ENCODE assay signal across 7 cellular contexts in the genomic region with DNA sequence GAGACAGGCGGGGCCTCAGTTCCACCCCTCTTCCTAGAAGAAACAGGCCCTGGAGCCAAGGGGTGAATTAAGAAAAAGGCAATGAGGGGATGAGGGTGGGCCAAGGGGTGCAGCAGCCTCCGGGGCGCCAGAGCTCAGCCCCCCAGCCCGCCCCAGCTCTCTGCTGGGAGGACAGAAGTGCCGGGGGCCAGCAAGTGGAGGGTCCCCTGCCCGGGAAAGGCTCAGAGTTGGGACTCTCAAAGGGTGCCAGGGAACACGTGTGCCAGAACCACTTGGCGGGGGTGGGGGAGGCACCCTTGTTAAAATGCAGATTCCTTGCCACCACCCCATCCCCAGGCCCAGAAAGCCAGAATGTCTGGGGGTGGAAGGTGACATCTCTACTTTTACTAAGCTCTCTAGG.
"Had no signal": no experiment of that assay in that cellular context is flagged by ENCODE, and none has a peak within 500 bp of the region (broad histone marks: within the 10 kb centered on the region; RNA-seq: fewer than 3 reads in every experiment).

No MANE protein-coding gene starts in this region.

- H3K9me3 ChIP-seq: HAP-1 had no signal

- H3K27ac Mint-ChIP-seq: HFFc6 had no signal

- H3K4me3 Mint-ChIP-seq: HFFc6 had no signal

- H3K9me3 Mint-ChIP-seq: HFFc6 had no signal

- H3K36me3 ChIP-seq: HAP-1 had no signal

- H3K4me1 ChIP-seq: HAP-1 had no signal

- H3K4me3 ChIP-seq: HAP-1, K562 had no signal

- DNase-seq: GOT3, H7, HFFc6, IMR-90, KG1 had no signal
